Comparison of ENCODE assay signal across 8 cellular contexts in genomic region chr1:158179301-158180041, GRCh38. TPM values are rescaled to one million over a fixed set of nuclear protein-coding genes. Genes with fewer than 3 reads are reported as not detected.
DNase-seq lines count a peak whose midpoint lies in the region; ATAC-seq, FAIRE-seq and TF ChIP-seq lines count a peak whose summit lies in the region.

No MANE protein-coding gene starts in this region.

- DNase-seq in GM12892 (ENCODE audit: insufficient read length) (no peak), endothelial cell (ENCODE audit: low spot score) (no peak), OCI-M2 (lab: John Stamatoyannopoulos, UW; ENCODE audit: unreplicated experiment) (no peak), dermis blood vessel endothelial cell (no peak), anterior cingulate cortex (lab: John Stamatoyannopoulos, UW) (no peak), omental fat pad (ENCODE audit: low spot score) (no peak)

- peak; percentile 90 for FAIRE-seq in GM12892 (lab: Jason Lieb, UNC)

- no peak for TF ChIP-seq POLR2A in GM12892 (IDR thresholded peaks at IDR 0.05; ENCODE audit: low read depth, low read length)

- H3K27ac Mint-ChIP-seq in endothelial cell (ENCODE audit: unreplicated experiment): no peak overlapping the region

- peaks cover 24% of the 10 kb centered on the region for H3K4me1 Mint-ChIP-seq in endothelial cell (ENCODE audit: unreplicated experiment)

- peaks cover 4% of the 10 kb centered on the region for H3K36me3 Mint-ChIP-seq in endothelial cell (ENCODE audit: low read depth, unreplicated experiment)

- peak overlapping the region; percentile 97 for H3K4me3 Mint-ChIP-seq in endothelial cell (ENCODE audit: unreplicated experiment)

- no peaks in the 10 kb centered on the region for H3K9me3 Mint-ChIP-seq in endothelial cell (ENCODE audit: unreplicated experiment)

- ATAC-seq in GM21515 (IDR thresholded peaks at IDR 0.05; ENCODE audit: unreplicated experiment) (peak; percentile 87), HG03520 (IDR thresholded peaks at IDR 0.05; ENCODE audit: unreplicated experiment) (peak; percentile 91), omental fat pad (ENCODE audit: low FRiP score) (no peak)

- TF ChIP-seq CTCF in endothelial cell (IDR thresholded peaks at IDR 0.05; ENCODE audit: unreplicated experiment) (no peak), omental fat pad (IDR thresholded peaks at IDR 0.05) (no peak)

- peaks cover 18% of the 10 kb centered on the region for H3K27me3 Mint-ChIP-seq in endothelial cell (ENCODE audit: unreplicated experiment)

RNA-seq across cellular contexts. Expression of gene CD1D, which starts 1.2 kb away (rescaled TPM):
- polyA plus RNA-seq in GM12892 (2012; ENCODE audit: missing spikeins): not detected
- 1.5 TPM for total RNA-seq in endothelial cell (ENCODE audit: unreplicated experiment)
- not detected in 2 replicates for total RNA-seq in dermis blood vessel endothelial cell
- total RNA-seq in omental fat pad: 1 to 10 TPM in 3 of 4 donors, under 1 TPM in 1; 0.84 to 3.7 (median 3.1) TPM
